17 cellular contexts compared by ENCODE assay signal in genomic region chr17:46795379-46795952, GRCh38. TPM values are rescaled to one million over a fixed set of nuclear protein-coding genes. Genes with fewer than 3 reads are reported as not detected.
DNase-seq lines count a peak whose midpoint lies in the region; ATAC-seq and TF ChIP-seq lines count a peak whose summit lies in the region.
"Had no signal": no experiment of that assay in that cellular context is flagged by ENCODE, and none has a peak within 500 bp of the region (broad histone marks: within the 10 kb centered on the region; RNA-seq: fewer than 3 reads in every experiment).

No MANE protein-coding gene starts in this region.

- H3K27ac Mint-ChIP-seq in CD4-positive, alpha-beta T cell, result no peak overlapping the region

- H3K27ac ChIP-seq in CD4-positive, alpha-beta T cell (ENCODE audit: low read depth, low read length), result no peak overlapping the region
- H3K27ac ChIP-seq: KMS-11, lower lobe of right lung, right atrium auricular region had no signal

- CTCF ChIA-PET in CD4-positive, alpha-beta T cell (lab: Charles Lee), result no interaction called here

- POLR2A ChIA-PET in CD4-positive, alpha-beta T cell (lab: Charles Lee), result no interaction called here

- no peaks in the 10 kb centered on the region for H3K36me3 Mint-ChIP-seq in CD4-positive, alpha-beta T cell (ENCODE audit: low read depth)

- H3K27me3 ChIP-seq in CD4-positive, alpha-beta T cell (ENCODE audit: control insufficient read depth, insufficient read depth, low read length), result peaks cover 8% of the 10 kb centered on the region
- H3K27me3 ChIP-seq: right atrium auricular region, upper lobe of left lung had no signal

- DNase-seq in DMS53 (lab: John Stamatoyannopoulos, UW) (peak; percentile 72), MV-4-11 (lab: John Stamatoyannopoulos, UW) (peak; percentile 66), SW 1271 (lab: John Stamatoyannopoulos, UW) (peak; percentile 36 to 52), iris pigment epithelial cell (ENCODE audit: low read depth) (peak; percentile 27), NCI-H748 treated with DMSO at 0.1 percent for 48 hours (lab: John Stamatoyannopoulos, UW) (no peak)
- no peak for DNase-seq in CD4-positive, alpha-beta T cell
- DNase-seq: activated CD4-positive, alpha-beta T cell treated with anti-CD3 and anti-CD28 coated beads for 1 hour; DMS79 treated with DMSO at 0.1 percent for 48 hours; erythroblast; lower lobe of right lung; NCI-H2081 treated with DMSO at 0.1 percent for 48 hours; stimulated activated CD4-positive, alpha-beta T cell treated with anti-CD3 and anti-CD28 coated beads, Interleukin-2, amount 100 ng/mL, for 48 hours; upper lobe of left lung had no signal

- intact Hi-C loops in CD4-positive, alpha-beta T cell (cut with DNase I, micrococcal nuclease), result no loop called here

- no peaks in the 10 kb centered on the region for H3K9me3 Mint-ChIP-seq in CD4-positive, alpha-beta T cell

- H3K4me1 Mint-ChIP-seq in CD4-positive, alpha-beta T cell (ENCODE audit: low read depth), result no peaks in the 10 kb centered on the region

- TF ChIP-seq CTCF in CD4-positive, alpha-beta T cell (IDR thresholded peaks at IDR 0.05), result no peak

- no peak overlapping the region for H3K4me3 Mint-ChIP-seq in CD4-positive, alpha-beta T cell

- H3K9me3 ChIP-seq in CD4-positive, alpha-beta T cell (ENCODE audit: control insufficient read depth, low read length), result no peaks in the 10 kb centered on the region
- H3K9me3 ChIP-seq: lower lobe of right lung, right atrium auricular region, upper lobe of left lung had no signal

- ATAC-seq in CD4-positive, alpha-beta T cell (ENCODE audit: poor library complexity), result no peak
- ATAC-seq in GM19463 (IDR thresholded peaks at IDR 0.05; ENCODE audit: unreplicated experiment) (no peak), HG03521 (IDR thresholded peaks at IDR 0.05; ENCODE audit: unreplicated experiment) (no peak)

- H3K27me3 Mint-ChIP-seq in CD4-positive, alpha-beta T cell, result peaks cover 26% of the 10 kb centered on the region

RNA-seq across cellular contexts. Expression of gene WNT3, which starts 23.0 kb away (rescaled TPM):
- total RNA-seq in CD4-positive, alpha-beta T cell, result not detected

RNA-seq across cellular contexts. Expression of gene WNT9B, which starts 55.9 kb away (rescaled TPM):
- total RNA-seq in CD4-positive, alpha-beta T cell, result not detected

Comparison
In these comparisons a context has a peak if more than half of its experiments do, and no peak if none do; other contexts are left out.
1. DNase-seq: peak in DMS53 (single experiment), MV-4-11 (single experiment), SW 1271 (2 of 2) and iris pigment epithelial cell (single experiment); none in NCI-H748 treated with DMSO at 0.1 percent for 48 hours (single experiment) and CD4-positive, alpha-beta T cell (0 of 10).